Comparison of ENCODE assay signal across 1 cellular context in the genomic region with DNA sequence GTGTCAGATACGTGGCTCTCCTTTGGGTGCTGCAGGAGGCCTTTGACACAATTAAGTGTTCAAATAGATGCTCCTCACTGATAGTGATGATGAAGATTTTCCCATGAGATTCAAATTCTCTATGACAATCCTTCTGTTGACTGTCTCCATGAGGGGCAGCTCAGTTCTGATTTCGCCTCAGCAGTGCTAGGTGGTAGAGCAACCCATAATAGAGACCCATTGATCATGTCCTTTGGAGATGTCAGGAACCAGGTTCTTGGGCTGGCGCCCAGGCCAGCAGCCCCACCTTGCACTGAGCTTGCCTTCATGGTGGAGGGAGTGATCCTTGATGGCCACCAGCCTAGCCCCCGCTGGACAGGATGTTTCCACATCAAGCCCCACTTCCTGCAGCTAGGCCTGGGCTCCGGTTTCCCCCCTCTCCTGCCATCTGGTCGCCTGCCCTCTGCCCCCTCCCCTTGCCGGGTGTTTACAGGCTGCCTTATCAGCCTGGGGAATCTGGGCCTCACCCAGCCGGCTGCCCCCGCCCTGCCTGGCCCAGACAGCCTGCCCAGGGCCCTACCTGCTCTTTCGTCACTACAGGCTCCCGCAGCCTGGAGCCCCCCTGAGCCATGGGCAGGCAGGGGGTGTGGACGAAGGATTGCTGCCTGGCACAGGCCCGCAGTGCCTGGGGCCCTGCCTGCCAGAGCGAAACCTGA.
A peak's percentile ranks its signal among the peaks of the same experiment; 100 is the strongest.
TF ChIP-seq lines count a peak whose summit lies in the region.

No MANE protein-coding gene starts in this region.

TF ChIP-seq in HepG2, 621 proteins besides CTCF, POLR2A, EP300 and RAD21 (continued from another document and continues in another):
- TF ChIP-seq, protein P1, sequence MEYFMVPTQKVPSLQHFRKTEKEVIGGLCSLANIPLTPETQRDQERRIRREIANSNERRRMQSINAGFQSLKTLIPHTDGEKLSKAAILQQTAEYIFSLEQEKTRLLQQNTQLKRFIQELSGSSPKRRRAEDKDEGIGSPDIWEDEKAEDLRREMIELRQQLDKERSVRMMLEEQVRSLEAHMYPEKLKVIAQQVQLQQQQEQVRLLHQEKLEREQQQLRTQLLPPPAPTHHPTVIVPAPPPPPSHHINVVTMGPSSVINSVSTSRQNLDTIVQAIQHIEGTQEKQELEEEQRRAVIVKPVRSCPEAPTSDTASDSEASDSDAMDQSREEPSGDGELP (IDR thresholded peaks at IDR 0.05; ENCODE audit: borderline replicate concordance, low read depth): peak; percentile 84; the same call in 1 of the 2 replicates
- TF ChIP-seq SMAD1 (CRISPR knock-in tag; IDR thresholded peaks at IDR 0.05; ENCODE audit: borderline replicate concordance, low read depth) (no peak), ZNF329 (CRISPR knock-in tag; IDR thresholded peaks at IDR 0.05; ENCODE audit: low read depth) (no peak), ZNF790 (CRISPR knock-in tag; IDR thresholded peaks at IDR 0.05; ENCODE audit: borderline replicate concordance) (no peak), ZNF7 (CRISPR knock-in tag; IDR thresholded peaks at IDR 0.05) (no peak), ZNF101 (CRISPR knock-in tag; IDR thresholded peaks at IDR 0.05; ENCODE audit: borderline replicate concordance, low read depth) (no peak), FOXA3 (CRISPR knock-in tag; IDR thresholded peaks at IDR 0.05) (peak; percentile 70), SP1 (IDR thresholded peaks at IDR 0.05) (no peak), SP1 (CRISPR knock-in tag; IDR thresholded peaks at IDR 0.05) (no peak), STAT5B (CRISPR knock-in tag; IDR thresholded peaks at IDR 0.05) (no peak), ZNF431 (CRISPR knock-in tag; IDR thresholded peaks at IDR 0.05; ENCODE audit: borderline replicate concordance, low read depth) (no peak), ZNF282 (IDR thresholded peaks at IDR 0.05; ENCODE audit: partially characterized antibody) (no peak), RNF2 (conservative IDR thresholded peaks at IDR 0.05; ENCODE audit: low read depth) (no peak), GATAD2A (CRISPR knock-in tag; IDR thresholded peaks at IDR 0.05) (peak; percentile 67), NCOA2 (CRISPR knock-in tag; IDR thresholded peaks at IDR 0.05) (0 out of 2 replicates have a peak, but pooled peaks have one; percentile 10), MAFK (conservative IDR thresholded peaks at IDR 0.05 in 1 of 2, IDR thresholded peaks at IDR 0.05 in 1 of 2; ENCODE audit: low read length in 2 of 2) (no peak), ZNF562 (CRISPR knock-in tag; IDR thresholded peaks at IDR 0.05; ENCODE audit: borderline replicate concordance) (no peak), ZFYVE20 (CRISPR knock-in tag; IDR thresholded peaks at IDR 0.05; ENCODE audit: borderline replicate concordance, low read depth) (no peak), ZNF501 (CRISPR knock-in tag; IDR thresholded peaks at IDR 0.05) (no peak), SMC3 (IDR thresholded peaks at IDR 0.05; ENCODE audit: low read length) (no peak), CC2D1A (CRISPR knock-in tag; IDR thresholded peaks at IDR 0.05) (no peak), NR2F6 (IDR thresholded peaks at IDR 0.05) (peak; percentile 43), NR2F6 (CRISPR knock-in tag; IDR thresholded peaks at IDR 0.05) (peak; percentile 45; the same call in 1 of the 2 replicates), PHF20 (CRISPR knock-in tag; IDR thresholded peaks at IDR 0.05) (no peak), ZFP90 (CRISPR knock-in tag; IDR thresholded peaks at IDR 0.05; ENCODE audit: borderline replicate concordance) (no peak), CEBPG (CRISPR knock-in tag; IDR thresholded peaks at IDR 0.05) (peak; percentile 53; the same call in 1 of the 2 replicates), YEATS2 (CRISPR knock-in tag; IDR thresholded peaks at IDR 0.05; ENCODE audit: borderline replicate concordance) (no peak), SMAD9 (CRISPR knock-in tag; IDR thresholded peaks at IDR 0.05) (no peak), ATM (IDR thresholded peaks at IDR 0.05; ENCODE audit: borderline replicate concordance) (no peak), ISL2 (CRISPR knock-in tag; IDR thresholded peaks at IDR 0.05) (no peak), MAF1 (CRISPR knock-in tag; IDR thresholded peaks at IDR 0.05; ENCODE audit: borderline replicate concordance) (no peak), TCF7 (IDR thresholded peaks at IDR 0.05; ENCODE audit: low read depth) (no peak), FOXO1 (CRISPR knock-in tag; IDR thresholded peaks at IDR 0.05) (peak; percentile 66; the same call in 1 of the 2 replicates), ADNP (CRISPR knock-in tag; IDR thresholded peaks at IDR 0.05) (no peak), TOPORS (CRISPR knock-in tag; IDR thresholded peaks at IDR 0.05) (no peak), ZNF552 (CRISPR knock-in tag; IDR thresholded peaks at IDR 0.05; ENCODE audit: borderline replicate concordance) (no peak), SRY (CRISPR knock-in tag; IDR thresholded peaks at IDR 0.05) (no peak), SOX6 (IDR thresholded peaks at IDR 0.05) (no peak), SOX6 (CRISPR knock-in tag; IDR thresholded peaks at IDR 0.05) (no peak), DNMT3B (CRISPR knock-in tag; conservative IDR thresholded peaks at IDR 0.05) (no peak), ZNF75D (CRISPR knock-in tag; IDR thresholded peaks at IDR 0.05; ENCODE audit: borderline replicate concordance) (no peak), BRD4 (CRISPR knock-in tag; IDR thresholded peaks at IDR 0.05) (no peak), RFX1 (IDR thresholded peaks at IDR 0.05) (no peak), HES4 (CRISPR knock-in tag; IDR thresholded peaks at IDR 0.05; ENCODE audit: borderline replicate concordance) (no peak)
- TF ChIP-seq, protein P2, sequence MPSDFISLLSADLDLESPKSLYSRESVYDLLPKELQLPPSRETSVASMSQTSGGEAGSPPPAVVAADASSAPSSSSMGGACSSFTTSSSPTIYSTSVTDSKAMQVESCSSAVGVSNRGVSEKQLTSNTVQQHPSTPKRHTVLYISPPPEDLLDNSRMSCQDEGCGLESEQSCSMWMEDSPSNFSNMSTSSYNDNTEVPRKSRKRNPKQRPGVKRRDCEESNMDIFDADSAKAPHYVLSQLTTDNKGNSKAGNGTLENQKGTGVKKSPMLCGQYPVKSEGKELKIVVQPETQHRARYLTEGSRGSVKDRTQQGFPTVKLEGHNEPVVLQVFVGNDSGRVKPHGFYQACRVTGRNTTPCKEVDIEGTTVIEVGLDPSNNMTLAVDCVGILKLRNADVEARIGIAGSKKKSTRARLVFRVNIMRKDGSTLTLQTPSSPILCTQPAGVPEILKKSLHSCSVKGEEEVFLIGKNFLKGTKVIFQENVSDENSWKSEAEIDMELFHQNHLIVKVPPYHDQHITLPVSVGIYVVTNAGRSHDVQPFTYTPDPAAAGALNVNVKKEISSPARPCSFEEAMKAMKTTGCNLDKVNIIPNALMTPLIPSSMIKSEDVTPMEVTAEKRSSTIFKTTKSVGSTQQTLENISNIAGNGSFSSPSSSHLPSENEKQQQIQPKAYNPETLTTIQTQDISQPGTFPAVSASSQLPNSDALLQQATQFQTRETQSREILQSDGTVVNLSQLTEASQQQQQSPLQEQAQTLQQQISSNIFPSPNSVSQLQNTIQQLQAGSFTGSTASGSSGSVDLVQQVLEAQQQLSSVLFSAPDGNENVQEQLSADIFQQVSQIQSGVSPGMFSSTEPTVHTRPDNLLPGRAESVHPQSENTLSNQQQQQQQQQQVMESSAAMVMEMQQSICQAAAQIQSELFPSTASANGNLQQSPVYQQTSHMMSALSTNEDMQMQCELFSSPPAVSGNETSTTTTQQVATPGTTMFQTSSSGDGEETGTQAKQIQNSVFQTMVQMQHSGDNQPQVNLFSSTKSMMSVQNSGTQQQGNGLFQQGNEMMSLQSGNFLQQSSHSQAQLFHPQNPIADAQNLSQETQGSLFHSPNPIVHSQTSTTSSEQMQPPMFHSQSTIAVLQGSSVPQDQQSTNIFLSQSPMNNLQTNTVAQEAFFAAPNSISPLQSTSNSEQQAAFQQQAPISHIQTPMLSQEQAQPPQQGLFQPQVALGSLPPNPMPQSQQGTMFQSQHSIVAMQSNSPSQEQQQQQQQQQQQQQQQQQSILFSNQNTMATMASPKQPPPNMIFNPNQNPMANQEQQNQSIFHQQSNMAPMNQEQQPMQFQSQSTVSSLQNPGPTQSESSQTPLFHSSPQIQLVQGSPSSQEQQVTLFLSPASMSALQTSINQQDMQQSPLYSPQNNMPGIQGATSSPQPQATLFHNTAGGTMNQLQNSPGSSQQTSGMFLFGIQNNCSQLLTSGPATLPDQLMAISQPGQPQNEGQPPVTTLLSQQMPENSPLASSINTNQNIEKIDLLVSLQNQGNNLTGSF (CRISPR knock-in tag; IDR thresholded peaks at IDR 0.05): no peak
- TF ChIP-seq, protein P3, sequence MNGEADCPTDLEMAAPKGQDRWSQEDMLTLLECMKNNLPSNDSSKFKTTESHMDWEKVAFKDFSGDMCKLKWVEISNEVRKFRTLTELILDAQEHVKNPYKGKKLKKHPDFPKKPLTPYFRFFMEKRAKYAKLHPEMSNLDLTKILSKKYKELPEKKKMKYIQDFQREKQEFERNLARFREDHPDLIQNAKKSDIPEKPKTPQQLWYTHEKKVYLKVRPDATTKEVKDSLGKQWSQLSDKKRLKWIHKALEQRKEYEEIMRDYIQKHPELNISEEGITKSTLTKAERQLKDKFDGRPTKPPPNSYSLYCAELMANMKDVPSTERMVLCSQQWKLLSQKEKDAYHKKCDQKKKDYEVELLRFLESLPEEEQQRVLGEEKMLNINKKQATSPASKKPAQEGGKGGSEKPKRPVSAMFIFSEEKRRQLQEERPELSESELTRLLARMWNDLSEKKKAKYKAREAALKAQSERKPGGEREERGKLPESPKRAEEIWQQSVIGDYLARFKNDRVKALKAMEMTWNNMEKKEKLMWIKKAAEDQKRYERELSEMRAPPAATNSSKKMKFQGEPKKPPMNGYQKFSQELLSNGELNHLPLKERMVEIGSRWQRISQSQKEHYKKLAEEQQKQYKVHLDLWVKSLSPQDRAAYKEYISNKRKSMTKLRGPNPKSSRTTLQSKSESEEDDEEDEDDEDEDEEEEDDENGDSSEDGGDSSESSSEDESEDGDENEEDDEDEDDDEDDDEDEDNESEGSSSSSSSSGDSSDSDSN (CRISPR knock-in tag; IDR thresholded peaks at IDR 0.05): peak; percentile 38
- TF ChIP-seq, protein P4, sequence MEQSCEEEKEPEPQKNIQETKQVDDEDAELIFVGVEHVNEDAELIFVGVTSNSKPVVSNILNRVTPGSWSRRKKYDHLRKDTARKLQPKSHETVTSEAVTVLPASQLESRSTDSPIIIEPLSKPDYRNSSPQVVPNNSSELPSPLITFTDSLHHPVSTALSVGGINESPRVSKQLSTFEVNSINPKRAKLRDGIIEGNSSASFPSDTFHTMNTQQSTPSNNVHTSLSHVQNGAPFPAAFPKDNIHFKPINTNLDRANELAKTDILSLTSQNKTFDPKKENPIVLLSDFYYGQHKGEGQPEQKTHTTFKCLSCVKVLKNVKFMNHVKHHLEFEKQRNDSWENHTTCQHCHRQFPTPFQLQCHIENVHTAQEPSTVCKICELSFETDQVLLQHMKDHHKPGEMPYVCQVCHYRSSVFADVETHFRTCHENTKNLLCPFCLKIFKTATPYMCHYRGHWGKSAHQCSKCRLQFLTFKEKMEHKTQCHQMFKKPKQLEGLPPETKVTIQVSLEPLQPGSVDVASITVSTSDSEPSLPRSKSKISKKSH (CRISPR knock-in tag; IDR thresholded peaks at IDR 0.05; ENCODE audit: borderline replicate concordance): no peak
- TF ChIP-seq, protein P5, sequence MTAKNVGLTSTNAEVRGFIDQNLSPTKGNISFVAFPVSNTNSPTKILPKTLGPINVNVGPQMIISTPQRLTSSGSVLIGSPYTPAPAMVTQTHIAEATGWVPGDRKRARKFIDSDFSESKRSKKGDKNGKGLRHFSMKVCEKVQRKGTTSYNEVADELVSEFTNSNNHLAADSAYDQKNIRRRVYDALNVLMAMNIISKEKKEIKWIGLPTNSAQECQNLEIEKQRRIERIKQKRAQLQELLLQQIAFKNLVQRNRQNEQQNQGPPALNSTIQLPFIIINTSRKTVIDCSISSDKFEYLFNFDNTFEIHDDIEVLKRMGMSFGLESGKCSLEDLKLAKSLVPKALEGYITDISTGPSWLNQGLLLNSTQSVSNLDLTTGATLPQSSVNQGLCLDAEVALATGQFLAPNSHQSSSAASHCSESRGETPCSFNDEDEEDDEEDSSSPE (CRISPR knock-in tag; IDR thresholded peaks at IDR 0.05): no peak
- TF ChIP-seq, protein P6, sequence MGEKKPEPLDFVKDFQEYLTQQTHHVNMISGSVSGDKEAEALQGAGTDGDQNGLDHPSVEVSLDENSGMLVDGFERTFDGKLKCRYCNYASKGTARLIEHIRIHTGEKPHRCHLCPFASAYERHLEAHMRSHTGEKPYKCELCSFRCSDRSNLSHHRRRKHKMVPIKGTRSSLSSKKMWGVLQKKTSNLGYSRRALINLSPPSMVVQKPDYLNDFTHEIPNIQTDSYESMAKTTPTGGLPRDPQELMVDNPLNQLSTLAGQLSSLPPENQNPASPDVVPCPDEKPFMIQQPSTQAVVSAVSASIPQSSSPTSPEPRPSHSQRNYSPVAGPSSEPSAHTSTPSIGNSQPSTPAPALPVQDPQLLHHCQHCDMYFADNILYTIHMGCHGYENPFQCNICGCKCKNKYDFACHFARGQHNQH (CRISPR knock-in tag; IDR thresholded peaks at IDR 0.05): 0 out of 2 replicates have a peak, but pooled peaks have one; percentile 28
- TF ChIP-seq, protein P7, sequence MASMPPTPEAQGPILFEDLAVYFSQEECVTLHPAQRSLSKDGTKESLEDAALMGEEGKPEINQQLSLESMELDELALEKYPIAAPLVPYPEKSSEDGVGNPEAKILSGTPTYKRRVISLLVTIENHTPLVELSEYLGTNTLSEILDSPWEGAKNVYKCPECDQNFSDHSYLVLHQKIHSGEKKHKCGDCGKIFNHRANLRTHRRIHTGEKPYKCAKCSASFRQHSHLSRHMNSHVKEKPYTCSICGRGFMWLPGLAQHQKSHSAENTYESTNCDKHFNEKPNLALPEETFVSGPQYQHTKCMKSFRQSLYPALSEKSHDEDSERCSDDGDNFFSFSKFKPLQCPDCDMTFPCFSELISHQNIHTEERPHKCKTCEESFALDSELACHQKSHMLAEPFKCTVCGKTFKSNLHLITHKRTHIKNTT (CRISPR knock-in tag; IDR thresholded peaks at IDR 0.05): no peak
- TF ChIP-seq, protein P8, sequence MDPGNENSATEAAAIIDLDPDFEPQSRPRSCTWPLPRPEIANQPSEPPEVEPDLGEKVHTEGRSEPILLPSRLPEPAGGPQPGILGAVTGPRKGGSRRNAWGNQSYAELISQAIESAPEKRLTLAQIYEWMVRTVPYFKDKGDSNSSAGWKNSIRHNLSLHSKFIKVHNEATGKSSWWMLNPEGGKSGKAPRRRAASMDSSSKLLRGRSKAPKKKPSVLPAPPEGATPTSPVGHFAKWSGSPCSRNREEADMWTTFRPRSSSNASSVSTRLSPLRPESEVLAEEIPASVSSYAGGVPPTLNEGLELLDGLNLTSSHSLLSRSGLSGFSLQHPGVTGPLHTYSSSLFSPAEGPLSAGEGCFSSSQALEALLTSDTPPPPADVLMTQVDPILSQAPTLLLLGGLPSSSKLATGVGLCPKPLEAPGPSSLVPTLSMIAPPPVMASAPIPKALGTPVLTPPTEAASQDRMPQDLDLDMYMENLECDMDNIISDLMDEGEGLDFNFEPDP (CRISPR knock-in tag; conservative IDR thresholded peaks at IDR 0.05): no peak
- TF ChIP-seq, protein P9, sequence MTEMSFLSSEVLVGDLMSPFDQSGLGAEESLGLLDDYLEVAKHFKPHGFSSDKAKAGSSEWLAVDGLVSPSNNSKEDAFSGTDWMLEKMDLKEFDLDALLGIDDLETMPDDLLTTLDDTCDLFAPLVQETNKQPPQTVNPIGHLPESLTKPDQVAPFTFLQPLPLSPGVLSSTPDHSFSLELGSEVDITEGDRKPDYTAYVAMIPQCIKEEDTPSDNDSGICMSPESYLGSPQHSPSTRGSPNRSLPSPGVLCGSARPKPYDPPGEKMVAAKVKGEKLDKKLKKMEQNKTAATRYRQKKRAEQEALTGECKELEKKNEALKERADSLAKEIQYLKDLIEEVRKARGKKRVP (CRISPR knock-in tag; IDR thresholded peaks at IDR 0.05): no peak
- TF ChIP-seq, protein P10, sequence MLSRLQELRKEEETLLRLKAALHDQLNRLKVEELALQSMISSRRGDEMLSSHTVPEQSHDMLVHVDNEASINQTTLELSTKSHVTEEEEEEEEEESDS (CRISPR knock-in tag; IDR thresholded peaks at IDR 0.05; ENCODE audit: borderline replicate concordance): no peak
